In genomic region chr20:58048096-58048702, GRCh38 we compare ENCODE assay signal across 11 cellular contexts.
A peak's percentile ranks its signal among the peaks of the same experiment; 100 is the strongest.
DNase-seq lines count a peak whose midpoint lies in the region; ATAC-seq and TF ChIP-seq lines count a peak whose summit lies in the region.
"Had no signal": no experiment of that assay in that cellular context is flagged by ENCODE, and none has a peak within 500 bp of the region (broad histone marks: within the 10 kb centered on the region; RNA-seq: fewer than 3 reads in every experiment).

No MANE protein-coding gene starts in this region.

- no peaks in the 10 kb centered on the region for H3K36me3 ChIP-seq in upper lobe of left lung
- H3K36me3 ChIP-seq: breast epithelium had no signal

- in situ Hi-C loops in T47D (cut with HindIII; ENCODE audit: low pct_unique_long_range_greater_than_20kb, low sequenced_read_pairs), result no loop called here

- no peak for TF ChIP-seq EP300 in upper lobe of left lung (IDR thresholded peaks at IDR 0.05)

- WGBS in upper lobe of left lung, 2 donors, result 15 to 42% methylated on average over 3 of the region's 3 CpGs

- H3K27me3 ChIP-seq in upper lobe of left lung, result no peaks in the 10 kb centered on the region
- H3K27me3 ChIP-seq: breast epithelium had no signal

- H3K27ac ChIP-seq in upper lobe of left lung, result no peak overlapping the region
- H3K27ac ChIP-seq: HL-60 had no signal

- TF ChIP-seq POLR2A in GM18505 (IDR thresholded peaks at IDR 0.05; ENCODE audit: borderline replicate concordance, extremely low read depth, insufficient read depth, insufficient read length) (no peak), upper lobe of left lung (IDR thresholded peaks at IDR 0.05) (no peak)

- no peak for TF ChIP-seq CTCF in upper lobe of left lung (IDR thresholded peaks at IDR 0.05)

- H3K4me1 ChIP-seq in upper lobe of left lung, result peaks cover 0 to 3% (median under 1%) of the 10 kb centered on the region in 4 donors
- H3K4me1 ChIP-seq: breast epithelium had no signal

- peaks cover 0 to 6% (median 3%) of the 10 kb centered on the region in 4 donors for H3K9me3 ChIP-seq in upper lobe of left lung
- H3K9me3 ChIP-seq: breast epithelium had no signal

- no peak overlapping the region for H3K4me3 ChIP-seq in upper lobe of left lung
- H3K4me3 ChIP-seq: breast epithelium had no signal

- ATAC-seq in GM21717 (IDR thresholded peaks at IDR 0.05; ENCODE audit: unreplicated experiment) (no peak), GM18505 (IDR thresholded peaks at IDR 0.05; ENCODE audit: unreplicated experiment) (no peak), upper lobe of left lung (ENCODE audit: low FRiP score in 2 of 2) (no peak)

- DNase-seq in EL, result peak; percentile 39
- peak; percentile 4 for DNase-seq in MV-4-11 (lab: John Stamatoyannopoulos, UW)
- DNase-seq in T47D (ENCODE audit: low read depth in 1 of 2, low spot score in 1 of 2), result peak; percentile 75 to 93
- DNase-seq in myocyte (ENCODE audit: low read depth), result peak; percentile 88
- no peak for DNase-seq in NCI-H82 (lab: John Stamatoyannopoulos, UW)
- no peak for DNase-seq in upper lobe of left lung
- DNase-seq: naive B cell had no signal

Comparison
In these comparisons a context has a peak if more than half of its experiments do, and no peak if none do; other contexts are left out.
1. DNase-seq: peak in EL (single experiment), MV-4-11 (single experiment), T47D (2 of 2) and myocyte (single experiment); none in NCI-H82 (single experiment) and upper lobe of left lung (0 of 2).